In the genomic region with DNA sequence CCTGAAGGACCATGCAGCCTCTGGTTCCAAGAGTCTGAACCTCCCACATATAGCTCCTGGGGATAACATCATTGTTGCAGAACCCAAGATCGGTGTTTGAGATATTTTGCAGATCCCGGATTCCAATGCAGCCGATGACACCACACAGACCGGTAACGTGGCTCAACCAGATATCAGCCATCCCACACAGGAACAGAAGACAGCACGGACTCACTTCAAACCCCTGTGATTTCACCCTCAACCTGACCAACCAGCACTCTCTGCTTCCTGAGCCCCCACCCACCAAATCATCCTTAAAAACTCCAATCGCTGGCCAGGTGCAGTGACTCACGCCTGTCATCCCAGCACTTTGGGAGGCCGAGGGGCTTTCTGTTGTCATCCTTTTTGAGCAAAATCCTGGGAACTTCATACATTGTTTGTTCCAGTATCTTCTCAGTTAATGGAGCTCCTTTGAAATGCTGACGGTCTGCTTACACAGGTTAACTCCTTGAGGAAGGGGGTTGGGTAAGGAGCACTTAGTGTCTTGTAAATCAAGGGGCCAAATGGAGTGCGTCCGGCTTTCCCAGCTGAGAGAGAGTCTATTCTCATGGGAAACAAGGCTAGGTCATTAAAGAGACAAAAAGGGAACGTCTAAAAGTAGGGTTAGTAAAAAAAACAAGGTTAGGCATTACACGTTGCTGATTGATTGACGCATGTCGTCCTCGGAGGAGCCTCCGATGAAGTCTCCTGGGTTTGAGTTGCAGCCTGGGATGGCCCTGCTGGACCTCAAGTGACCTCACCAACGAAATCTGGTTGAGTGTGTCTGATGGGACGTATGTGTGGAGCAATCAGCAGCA, we compare ENCODE assay signal across 28 cellular contexts.
A peak's percentile ranks its signal among the peaks of the same experiment; 100 is the strongest.
DNase-seq lines count a peak whose midpoint lies in the region; ATAC-seq, FAIRE-seq and TF ChIP-seq lines count a peak whose summit lies in the region.
"Had no signal": no experiment of that assay in that cellular context is flagged by ENCODE, and none has a peak within 500 bp of the region (broad histone marks: within the 10 kb centered on the region; RNA-seq: fewer than 3 reads in every experiment).

No MANE protein-coding gene starts in this region.

- H3K56ac ChIP-seq in H9 (ENCODE audit: insufficient read length, low read depth, low read length) = no peak overlapping the region

- H3K4me1 Mint-ChIP-seq in H9 = peaks cover 37 to 40% of the 10 kb centered on the region in 2 experiments
- peaks cover 22% of the 10 kb centered on the region for H3K4me1 Mint-ChIP-seq in endodermal cell
- H3K4me1 Mint-ChIP-seq in T-helper 17 cell = peaks cover 3% of the 10 kb centered on the region
- H3K4me1 Mint-ChIP-seq: natural killer cell had no signal

- H3K36me3 Mint-ChIP-seq in H9 (ENCODE audit: insufficient read depth in 1 of 3, low read depth in 3 of 3) (peaks cover 14 to 19% (median 14%) of the 10 kb centered on the region in 3 experiments), endodermal cell (ENCODE audit: low read depth) (peaks cover 1% of the 10 kb centered on the region), T-helper 17 cell (ENCODE audit: low read depth) (peaks cover 2% of the 10 kb centered on the region)
- peaks cover 0 to 1% of the 10 kb centered on the region in 2 donors for H3K36me3 Mint-ChIP-seq in activated naive CD4-positive, alpha-beta T cell treated with anti-CD3 and anti-CD28 coated beads, Interleukin-2, amount 50 U/mL, for 72 hours
- H3K36me3 Mint-ChIP-seq: natural killer cell had no signal

- H3K4me1 ChIP-seq in A549 (no peaks in the 10 kb centered on the region), H9 (ENCODE audit: insufficient read depth, low read length) (peaks cover 2% of the 10 kb centered on the region; the same call in 1 of the 2 replicates), endodermal cell (ENCODE audit: control insufficient read depth, insufficient read depth, low read length) (no peaks in the 10 kb centered on the region)
- H3K4me1 ChIP-seq: parathyroid adenoma, spleen, tibial artery had no signal

- no peak overlapping the region for H2BK120ac ChIP-seq in H9 (ENCODE audit: low read depth, low read length, poor library complexity, severe bottlenecking)

- H4K5ac ChIP-seq in H9 (ENCODE audit: insufficient read length, low read depth, low read length) = no peak overlapping the region

- TF ChIP-seq EP300 in A549 (IDR thresholded peaks at IDR 0.05) = no peak

- no peak overlapping the region for H4K91ac ChIP-seq in H9 (ENCODE audit: insufficient read length, low read depth, low read length)

- no peak for TF ChIP-seq RAD21 in A549 (conservative IDR thresholded peaks at IDR 0.05 in 1 of 2, IDR thresholded peaks at IDR 0.05 in 1 of 2)

- no peak overlapping the region for H2BK5ac ChIP-seq in H9 (ENCODE audit: insufficient read length, low read length)

- H3K4me2 ChIP-seq in A549 (peak overlapping the region; percentile 16; the same call in 1 of the 3 replicates), H9 (ENCODE audit: insufficient read depth, insufficient read length, low read length) (peak overlapping the region; percentile 92)

- H3K27me3 ChIP-seq in H9 (ENCODE audit: insufficient read depth, low read length) (no peaks in the 10 kb centered on the region), endodermal cell (ENCODE audit: control insufficient read depth, insufficient read depth, low read length, poor library complexity, severe bottlenecking) (no peaks in the 10 kb centered on the region)
- H3K27me3 ChIP-seq: brain microvascular endothelial cell had no signal

- H3K27ac Mint-ChIP-seq in H9 = peak overlapping the region; percentile 94 to 97 (median 96)
- no peak overlapping the region for H3K27ac Mint-ChIP-seq in endodermal cell
- H3K27ac Mint-ChIP-seq in T-helper 17 cell = no peak overlapping the region
- H3K27ac Mint-ChIP-seq in activated naive CD4-positive, alpha-beta T cell treated with anti-CD3 and anti-CD28 coated beads, Interleukin-2, amount 50 U/mL, for 72 hours = no peak overlapping the region
- H3K27ac Mint-ChIP-seq: activated naive CD4-positive, alpha-beta T cell treated with anti-CD3 and anti-CD28 coated beads for 36 hours; natural killer cell had no signal

- no peak overlapping the region for H3T11ph ChIP-seq in H9 (ENCODE audit: low read length)

- H3K27ac ChIP-seq in A549 (no peak overlapping the region), H9 (ENCODE audit: insufficient read length, low read depth, low read length) (no peak overlapping the region), endodermal cell (ENCODE audit: low read depth, low read length) (no peak overlapping the region)
- H3K27ac ChIP-seq: brain microvascular endothelial cell, epithelial cell of prostate, parathyroid adenoma, spleen, tibial artery, WERI-Rb-1 had no signal

- WGBS in A549 (ENCODE audit: missing lambda C conversion rate) = 32% methylated on average over 20 of the region's 20 CpGs
- no CpG with 5 or more reads among the region's 20 CpGs for WGBS in H9 (ENCODE audit: extremely low coverage, insufficient read length, low lambda C conversion rate)
- WGBS in endodermal cell (ENCODE audit: insufficient coverage in 1 of 2, insufficient read length in 1 of 2), 2 experiments = 29 to 30% methylated on average over 16 to 20 of the region's 20 CpGs

- H3K4ac ChIP-seq in H9 (ENCODE audit: low read depth, low read length) = no peak overlapping the region

- H4K20me1 ChIP-seq in H9 (ENCODE audit: control insufficient read depth, insufficient read depth, insufficient read length) = no peaks in the 10 kb centered on the region

- H4K8ac ChIP-seq in H9 (replicated peaks; ENCODE audit: insufficient read length, low read depth, low read length) = no peak overlapping the region

- H3K9me3 Mint-ChIP-seq in H9 (peaks cover 15 to 27% of the 10 kb centered on the region in 2 experiments), endodermal cell (peaks cover 17% of the 10 kb centered on the region)
- no peaks in the 10 kb centered on the region for H3K9me3 Mint-ChIP-seq in activated naive CD4-positive, alpha-beta T cell treated with anti-CD3 and anti-CD28 coated beads, Interleukin-2, amount 50 U/mL, for 72 hours

- H2BK12ac ChIP-seq in H9 (ENCODE audit: insufficient read length, low read depth, low read length) = no peak overlapping the region

- no peak overlapping the region; the same call in 1 of the 2 replicates for H3K14ac ChIP-seq in H9 (ENCODE audit: insufficient read depth, low read length)

- H3K4me3 ChIP-seq in A549 (no peak overlapping the region), endodermal cell (ENCODE audit: low read length) (no peak overlapping the region)
- H3K4me3 ChIP-seq: spleen, tibial artery had no signal

- peaks cover under 1% of the 10 kb centered on the region; the same call in 1 of the 3 replicates for H3K9me3 ChIP-seq in A549
- H3K9me3 ChIP-seq in H9 (ENCODE audit: control insufficient read depth, low read depth, low read length) = peaks cover 9% of the 10 kb centered on the region
- H3K9me3 ChIP-seq in endodermal cell (ENCODE audit: control insufficient read depth, low read length) = peaks cover 10% of the 10 kb centered on the region
- H3K9me3 ChIP-seq in T-helper 17 cell (ENCODE audit: control insufficient read depth, low read length, poor library complexity, severe bottlenecking) = no peaks in the 10 kb centered on the region

- H2BK20ac ChIP-seq in H9 (ENCODE audit: low read depth, low read length, poor library complexity, severe bottlenecking) = no peak overlapping the region

- no peak overlapping the region for H3K23ac ChIP-seq in H9 (ENCODE audit: insufficient read length, low read depth, low read length)

- no peaks in the 10 kb centered on the region for H3K79me2 ChIP-seq in H9 (ENCODE audit: insufficient read depth, low read length)
- H3K79me2 ChIP-seq: parathyroid adenoma had no signal

- H2AFZ ChIP-seq in H9 (ENCODE audit: low read length) = no peak overlapping the region
- H2AFZ ChIP-seq: parathyroid adenoma had no signal

- peak in 1 of 2 experiments; percentile 64; a peak in 3 of 6 replicates for ATAC-seq in A549
- no peak for ATAC-seq in T-helper 17 cell
- no peak for ATAC-seq in activated naive CD4-positive, alpha-beta T cell treated with anti-CD3 and anti-CD28 coated beads, Interleukin-2, amount 50 U/mL, for 72 hours
- ATAC-seq in HG02571 (IDR thresholded peaks at IDR 0.05; ENCODE audit: unreplicated experiment) = no peak
- ATAC-seq: natural killer cell, right cardiac atrium had no signal

- H3K4me3 Mint-ChIP-seq in H9 (peak overlapping the region; percentile 59 to 76), endodermal cell (peak overlapping the region; percentile 38), T-helper 17 cell (no peak overlapping the region)
- H3K4me3 Mint-ChIP-seq: activated naive CD4-positive, alpha-beta T cell treated with anti-CD3 and anti-CD28 coated beads for 36 hours; natural killer cell had no signal

- H3K36me3 ChIP-seq in endodermal cell (ENCODE audit: control insufficient read depth, insufficient read depth, low read length) = no peaks in the 10 kb centered on the region
- H3K36me3 ChIP-seq: brain microvascular endothelial cell, spleen, tibial artery, WERI-Rb-1 had no signal

- H3K9ac ChIP-seq in H9 (ENCODE audit: extremely low read depth, insufficient read length, low read length) (no peak overlapping the region), endodermal cell (ENCODE audit: extremely low read depth, low read length, poor library complexity, severe bottlenecking) (no peak overlapping the region)
- H3K9ac ChIP-seq: parathyroid adenoma had no signal

- H3K23me2 ChIP-seq in H9 (ENCODE audit: insufficient read length, low read depth, low read length, poor library complexity, severe bottlenecking) = peaks cover 7% of the 10 kb centered on the region

- no peak for TF ChIP-seq POLR2A in A549 (IDR thresholded peaks at IDR 0.05; ENCODE audit: low read length)

- no peak overlapping the region for H2BK15ac ChIP-seq in H9 (ENCODE audit: low read depth, low read length)

- POLR2A ChIA-PET in A549 (lab: Yijun Ruan, JAX) = no interaction called here

- CTCF ChIA-PET in A549 (lab: Yijun Ruan, JAX) = no interaction called here

- H2AK5ac ChIP-seq in H9 (ENCODE audit: insufficient read length, low read length) = no peak overlapping the region

- DNase-seq in A549 (ENCODE audit: low read depth in 1 of 2, low spot score in 1 of 2) = no peak
- DNase-seq in H9 = peak; percentile 83
- peak; percentile 88 for DNase-seq in endodermal cell
- peak; percentile 45 for DNase-seq in iPS-NIHi7 (ENCODE audit: extremely low spot score)
- DNase-seq in GM19238 (ENCODE audit: insufficient read length, low spot score) = no peak
- DNase-seq in T-helper 17 cell = no peak
- DNase-seq in activated naive CD4-positive, alpha-beta T cell treated with anti-CD3 and anti-CD28 coated beads, Interleukin-2, amount 50 U/mL, for 72 hours (ENCODE audit: low spot score in 2 of 2) = no peak
- DNase-seq: activated CD4-positive, alpha-beta T cell treated with anti-CD3 and anti-CD28 coated beads, Interleukin-2, amount 50 U/mL, for 1 hour; activated naive CD4-positive, alpha-beta T cell treated with anti-CD3 and anti-CD28 coated beads for 36 hours; AML-193; amniotic stem cell; brain microvascular endothelial cell; natural killer cell; NCI-H1105; NCI-H2029 treated with DMSO at 0.1 percent for 48 hours; NCI-H2227 treated with DMSO at 0.1 percent for 48 hours; NCI-H526 treated with DMSO at 0.1 percent for 48 hours; right cardiac atrium; SHP77; spleen; T1000; WERI-Rb-1 had no signal

- H3K27me3 Mint-ChIP-seq in H9 (ENCODE audit: low read depth) (peaks cover 39% of the 10 kb centered on the region), endodermal cell (ENCODE audit: insufficient read depth) (peaks cover 49% of the 10 kb centered on the region), T-helper 17 cell (peaks cover 28% of the 10 kb centered on the region)

- no peak for FAIRE-seq in A549 (lab: Jason Lieb, UNC)
- FAIRE-seq: A204.1, islet of Langerhans had no signal

- TF ChIP-seq CTCF in A549 (IDR thresholded peaks at IDR 0.05) (no peak), H9 (conservative IDR thresholded peaks at IDR 0.05) (no peak), endodermal cell (conservative IDR thresholded peaks at IDR 0.05) (no peak)

- peak overlapping the region; percentile 40 for H3K18ac ChIP-seq in H9 (ENCODE audit: insufficient read length, low read depth, low read length)

- H3K79me1 ChIP-seq in H9 (ENCODE audit: insufficient read depth, low read depth, low read length, poor library complexity, severe bottlenecking) = no peaks in the 10 kb centered on the region

Comparison
In these comparisons a context has a peak if more than half of its experiments do, and no peak if none do; other contexts are left out.
1. DNase-seq: peak in H9 (single experiment), endodermal cell (single experiment) and iPS-NIHi7 (single experiment); none in A549 (0 of 2), GM19238 (single experiment), T-helper 17 cell (0 of 3) and activated naive CD4-positive, alpha-beta T cell treated with anti-CD3 and anti-CD28 coated beads, Interleukin-2, amount 50 U/mL, for 72 hours (0 of 2).
2. H3K27ac Mint-ChIP-seq: peak in H9 (3 of 3); none in endodermal cell (single experiment), T-helper 17 cell (single experiment) and activated naive CD4-positive, alpha-beta T cell treated with anti-CD3 and anti-CD28 coated beads, Interleukin-2, amount 50 U/mL, for 72 hours (0 of 2).